In the genomic region with DNA sequence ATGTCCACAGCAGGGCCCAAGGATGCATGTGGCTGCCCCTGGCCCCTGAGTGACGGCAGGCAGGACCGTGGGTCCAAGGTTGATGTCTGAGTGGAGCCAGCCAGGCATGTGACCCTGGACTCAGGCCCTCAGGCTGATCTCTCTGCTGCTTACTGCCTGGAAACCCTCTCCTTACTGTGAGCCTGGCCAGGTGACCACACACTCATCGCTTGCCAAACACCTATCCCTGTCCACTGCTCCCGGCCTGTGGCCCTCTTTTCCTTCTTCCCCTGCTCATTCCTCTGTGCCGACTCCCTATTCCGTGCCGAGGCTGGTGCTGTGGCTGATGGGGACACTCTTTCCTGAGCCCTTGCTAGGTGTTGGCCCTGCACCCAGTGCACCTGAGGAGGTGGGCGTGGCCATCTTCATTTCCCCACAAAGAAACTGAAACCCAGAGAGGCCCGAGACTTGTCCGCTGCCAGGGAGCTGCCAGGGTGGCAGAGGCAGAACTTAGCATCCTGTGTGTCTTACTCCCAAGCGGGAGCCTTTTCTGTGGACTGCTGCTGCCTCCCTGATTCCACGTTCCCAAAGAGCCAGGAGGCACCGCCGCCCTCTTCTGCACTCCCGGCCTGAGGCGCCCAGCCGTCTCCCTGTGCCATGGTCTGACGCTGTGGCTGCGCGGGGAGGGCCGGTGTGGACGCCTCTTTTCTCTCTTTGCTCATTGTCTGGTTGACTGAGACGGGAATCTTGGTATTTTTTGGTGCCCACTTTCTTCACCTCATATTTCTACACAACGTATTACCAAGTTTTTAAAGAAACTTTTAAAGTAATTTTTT, we compare ENCODE assay signal across 23 cellular contexts. TPM values are rescaled to one million over a fixed set of nuclear protein-coding genes. Genes with fewer than 3 reads are reported as not detected.
"Had no signal": no experiment of that assay in that cellular context is flagged by ENCODE, and none has a peak within 500 bp of the region (broad histone marks: within the 10 kb centered on the region; RNA-seq: fewer than 3 reads in every experiment).

No MANE protein-coding gene starts in this region.

- H3K27me3 ChIP-seq: hepatocyte had no signal

- H3K27ac ChIP-seq: coronary artery, foreskin keratinocyte, hepatocyte, psoas muscle, skin epidermis, thoracic aorta had no signal

- H3K36me3 ChIP-seq: thoracic aorta had no signal

- ATAC-seq: activated T-cell treated with anti-CD3 and anti-CD28 coated beads, Interleukin-2, amount 50 U/mL, for 4 hours; foreskin keratinocyte; left lobe of liver; psoas muscle; right cardiac atrium; stimulated activated effector memory CD8-positive, alpha-beta T cell treated with anti-CD3 and anti-CD28 coated beads, Interleukin-12 subunit alpha, Interleukin-12 subunit beta, amount 100 ng/mL, for 72 hours had no signal

- H3K4me1 ChIP-seq: foreskin keratinocyte, psoas muscle had no signal

- H3K79me2 ChIP-seq: hepatocyte had no signal

- H3K9me3 ChIP-seq: psoas muscle, thoracic aorta had no signal

- DNase-seq: activated CD4-positive, alpha-beta T cell treated with anti-CD3 and anti-CD28 coated beads, Interleukin-2, amount 10 ng/mL, durations not matched to agents 24 days and 14 days; activated CD8-positive, alpha-beta memory T cell treated with anti-CD3 and anti-CD28 coated beads, Interleukin-2, amount 50 U/mL, for 4 hours; activated naive CD4-positive, alpha-beta T cell treated with anti-CD3 and anti-CD28 coated beads, Interleukin-2, amount 50 U/mL, for 16 hours; activated T-cell treated with anti-CD3 and anti-CD28 coated beads, Interleukin-2, amount 50 U/mL, for 4 hours; foreskin keratinocyte; mammary epithelial cell; psoas muscle; right cardiac atrium; stimulated activated CD4-positive, alpha-beta T cell treated with anti-CD3 and anti-CD28 coated beads, Interleukin-4, amount 100 ng/mL, for 1 hour; T-helper 1 cell; T-helper 9 cell had no signal

- H3K4me3 ChIP-seq: coronary artery, hepatocyte, psoas muscle, skin epidermis, thoracic aorta had no signal

- H2AFZ ChIP-seq: hepatocyte had no signal

- H3K4me2 ChIP-seq: hepatocyte had no signal

- FAIRE-seq: islet of Langerhans had no signal

RNA-seq across cellular contexts. Expression of a gene that starts 38.9 kb away (rescaled TPM):
- total RNA-seq: activated CD4-positive, alpha-beta T cell treated with anti-CD3 and anti-CD28 coated beads, Interleukin-2, amount 10 ng/mL, durations not matched to agents 24 days and 14 days; activated T-cell treated with anti-CD3 and anti-CD28 coated beads, Interleukin-2, amount 50 U/mL, for 4 hours; epithelial cell of proximal tubule; foreskin keratinocyte; hepatocyte; mammary epithelial cell; psoas muscle; right cardiac atrium; thoracic aorta; urinary bladder had no signal
- polyA plus RNA-seq: aorta, fibroblast of lung, foreskin keratinocyte, hepatocyte, mammary epithelial cell, neural cell, right cardiac atrium had no signal
